Comparison of ENCODE assay signal across 27 cellular contexts in the genomic region with DNA sequence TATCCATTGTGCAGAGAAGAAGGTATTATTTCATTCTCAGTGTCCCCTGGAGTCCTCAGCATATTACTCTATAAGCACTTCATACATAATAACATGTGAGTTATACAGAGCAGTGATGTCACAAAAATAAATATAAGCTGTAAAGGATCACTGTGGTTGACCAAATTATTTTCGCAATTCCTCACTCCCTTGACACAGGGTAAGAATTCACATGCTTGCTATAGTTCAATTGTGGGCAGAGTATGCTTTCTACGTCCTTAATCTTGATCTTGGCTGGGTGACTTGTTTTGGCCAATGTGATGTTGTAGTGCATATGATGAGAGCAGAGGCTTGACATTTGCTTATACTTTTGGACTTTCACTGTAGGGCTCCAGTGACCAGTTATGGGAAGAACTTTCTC.
DNase-seq lines count a peak whose midpoint lies in the region; ATAC-seq and TF ChIP-seq lines count a peak whose summit lies in the region.
"Had no signal": no experiment of that assay in that cellular context is flagged by ENCODE, and none has a peak within 500 bp of the region (broad histone marks: within the 10 kb centered on the region; RNA-seq: fewer than 3 reads in every experiment).

No MANE protein-coding gene starts in this region.

- H3K4me2 ChIP-seq in osteoblast (ENCODE audit: insufficient read depth, low read length): no peak overlapping the region

- H4K20me1 ChIP-seq in osteoblast (ENCODE audit: insufficient read depth, low read length): no peaks in the 10 kb centered on the region

- no peaks in the 10 kb centered on the region for H3K27me3 ChIP-seq in osteoblast (ENCODE audit: insufficient read depth, low read length)
- H3K27me3 ChIP-seq in BE2C: no peaks in the 10 kb centered on the region
- H3K27me3 ChIP-seq: esophagus muscularis mucosa, pancreas, upper lobe of left lung had no signal

- H3K9me3 ChIP-seq in osteoblast (ENCODE audit: low read depth, low read length) (no peaks in the 10 kb centered on the region), BE2C (no peaks in the 10 kb centered on the region)
- H3K9me3 ChIP-seq: esophagus muscularis mucosa, pancreas, upper lobe of left lung had no signal

- DNase-seq in ELR (ENCODE audit: low read depth): peak; percentile 15
- DNase-seq in NCI-H1092 (lab: John Stamatoyannopoulos, UW): peak; percentile 1
- DNase-seq in NCI-H345 treated with DMSO at 0.1 percent for 48 hours (lab: John Stamatoyannopoulos, UW; ENCODE audit: unreplicated experiment): peak; percentile 65
- DNase-seq in osteoblast (ENCODE audit: insufficient read length, low spot score, missing footprints): no peak
- DNase-seq in activated effector memory CD4-positive, alpha-beta T cell treated with anti-CD3 and anti-CD28 coated beads, Interleukin-2, amount 50 U/mL, for 16 hours: no peak
- no peak for DNase-seq in BE2C
- DNase-seq in stimulated activated CD8-positive, alpha-beta memory T cell treated with anti-CD3 and anti-CD28 coated beads, Interleukin-4, amount 100 ng/mL, for 48 hours: no peak
- DNase-seq: activated CD4-positive, alpha-beta T cell treated with anti-CD3 and anti-CD28 coated beads, Interleukin-2, amount 50 U/mL, for 48 hours; activated naive CD4-positive, alpha-beta T cell treated with Interleukin-2 at 50 U/mL for 16 hours; activated T-cell treated with anti-CD3 and anti-CD28 coated beads, Interleukin-2, amount 50 U/mL, for 72 hours; CD8-positive, alpha-beta memory T cell; H7; KBM-7; kidney; NCI-H2081 treated with DMSO at 0.1 percent for 48 hours; NCI-H69; pancreas; retina; Right ventricle myocardium superior; stimulated activated naive B cell treated with anti-CD40 and anti-IgM and Interleukin-4, amounts not matched to agents 10 μg/mL and 1 μg/mL and 100 μg/mL, for 72 hours; T-helper 17 cell; upper lobe of left lung had no signal

- H3K4me3 ChIP-seq in osteoblast (ENCODE audit: insufficient read depth, low read length) (no peak overlapping the region), BE2C (ENCODE audit: low read depth, low read length) (no peak overlapping the region)
- H3K4me3 ChIP-seq: esophagus muscularis mucosa, pancreas, skin epidermis, upper lobe of left lung had no signal

- no peak overlapping the region for H3K27ac ChIP-seq in osteoblast (ENCODE audit: low read depth, low read length)
- H3K27ac ChIP-seq: esophagus muscularis mucosa, HL-60, pancreas, skin epidermis, upper lobe of left lung had no signal

- H2AFZ ChIP-seq in osteoblast (ENCODE audit: low read length): no peak overlapping the region

- no peak for TF ChIP-seq CTCF in osteoblast (IDR thresholded peaks at IDR 0.05; ENCODE audit: extremely low read depth, low read depth, low read length)
- no peak for TF ChIP-seq CTCF in BE2C (IDR thresholded peaks at IDR 0.05; ENCODE audit: low read depth, low read length)

- H3K36me3 ChIP-seq in osteoblast (ENCODE audit: insufficient read depth, low read length): no peaks in the 10 kb centered on the region
- peaks cover 10% of the 10 kb centered on the region for H3K36me3 ChIP-seq in BE2C
- H3K36me3 ChIP-seq: esophagus muscularis mucosa, pancreas, upper lobe of left lung had no signal

- no peaks in the 10 kb centered on the region for H3K79me2 ChIP-seq in osteoblast (ENCODE audit: insufficient read depth, low read length)

- ATAC-seq in GM18870 (IDR thresholded peaks at IDR 0.05; ENCODE audit: unreplicated experiment): peak; percentile 10
- ATAC-seq: activated CD4-positive, CD25-positive, alpha-beta regulatory T cell treated with anti-CD3 and anti-CD28 coated beads, Interleukin-2, amount 50 U/mL, for 24 hours; activated T-cell treated with anti-CD3 and anti-CD28 coated beads, Interleukin-2, amount 50 U/mL, for 72 hours; pancreas; stimulated activated naive B cell treated with anti-CD40 and anti-IgM and Interleukin-4, amounts not matched to agents 10 μg/mL and 1 μg/mL and 100 μg/mL, for 72 hours; T-helper 17 cell had no signal

- H3K4me1 ChIP-seq in osteoblast (ENCODE audit: insufficient read depth, low read length) (no peaks in the 10 kb centered on the region), BE2C (no peaks in the 10 kb centered on the region)
- H3K4me1 ChIP-seq: esophagus muscularis mucosa, pancreas, upper lobe of left lung had no signal

Comparison
In these comparisons a context has a peak if more than half of its experiments do, and no peak if none do; other contexts are left out.
1. DNase-seq: peak in ELR (single experiment), NCI-H1092 (single experiment) and NCI-H345 treated with DMSO at 0.1 percent for 48 hours (single experiment); none in osteoblast (single experiment), activated effector memory CD4-positive, alpha-beta T cell treated with anti-CD3 and anti-CD28 coated beads, Interleukin-2, amount 50 U/mL, for 16 hours (single experiment), BE2C (single experiment) and stimulated activated CD8-positive, alpha-beta memory T cell treated with anti-CD3 and anti-CD28 coated beads, Interleukin-4, amount 100 ng/mL, for 48 hours (single experiment).